ENCODE assay signal across 9 cellular contexts in the genomic region with DNA sequence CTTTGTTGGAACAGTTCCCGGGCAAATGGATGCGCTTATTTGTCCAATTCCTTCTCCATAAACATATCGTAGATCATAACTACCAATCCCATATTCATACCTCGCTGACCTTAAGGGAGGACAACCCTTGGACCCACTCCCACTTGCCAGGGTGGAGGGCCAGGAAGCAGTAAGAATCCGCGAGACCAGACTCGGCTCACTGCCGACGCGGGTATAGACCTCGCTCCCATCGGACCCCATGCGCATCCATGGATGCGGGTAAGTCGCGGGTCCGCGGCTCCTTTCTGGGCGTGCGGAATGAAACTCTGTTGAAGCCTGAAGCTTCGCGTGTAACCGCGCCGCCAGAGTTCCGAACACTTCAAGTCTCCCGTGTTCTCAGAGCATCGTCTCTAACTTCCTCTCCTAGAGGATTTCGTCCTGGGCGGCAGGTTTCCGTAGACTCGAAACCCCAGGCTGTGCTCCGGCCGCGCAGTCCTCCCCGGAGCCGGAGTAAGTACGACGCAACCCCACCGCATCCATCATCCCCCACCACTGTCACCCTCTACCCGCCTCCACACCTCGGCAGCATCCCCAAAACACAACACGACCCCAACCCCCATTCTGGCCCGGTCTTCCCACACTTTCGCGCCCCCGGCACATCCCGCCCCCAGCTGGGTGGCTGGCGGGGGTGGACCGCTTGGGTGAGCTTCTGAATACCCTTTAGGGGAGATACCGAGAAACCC. TPM values are rescaled to one million over a fixed set of nuclear protein-coding genes. Genes with fewer than 3 reads are reported as not detected.
DNase-seq lines count a peak whose midpoint lies in the region; ATAC-seq and TF ChIP-seq lines count a peak whose summit lies in the region.
"Had no signal": no experiment of that assay in that cellular context is flagged by ENCODE, and none has a peak within 500 bp of the region (broad histone marks: within the 10 kb centered on the region; RNA-seq: fewer than 3 reads in every experiment).

No MANE protein-coding gene starts in this region.

- no peaks in the 10 kb centered on the region for H3K9me3 Mint-ChIP-seq in mesothelial cell of epicardium
- H3K9me3 Mint-ChIP-seq in activated T-helper 17 cell treated with anti-CD3 and anti-CD28 coated beads, Interleukin-2, amount 50 U/mL, for 72 hours = peaks cover 7% of the 10 kb centered on the region

- peak overlapping the region; percentile 95 for H3K4me3 Mint-ChIP-seq in mesothelial cell of epicardium
- H3K4me3 Mint-ChIP-seq in activated T-helper 17 cell treated with anti-CD3 and anti-CD28 coated beads, Interleukin-2, amount 50 U/mL, for 72 hours = no peak overlapping the region

- TF ChIP-seq CTCF in mesothelial cell of epicardium (IDR thresholded peaks at IDR 0.05; ENCODE audit: unreplicated experiment) = no peak

- peaks cover 29% of the 10 kb centered on the region for H3K27me3 Mint-ChIP-seq in mesothelial cell of epicardium (ENCODE audit: low read depth)
- H3K27me3 Mint-ChIP-seq in activated T-helper 17 cell treated with anti-CD3 and anti-CD28 coated beads, Interleukin-2, amount 50 U/mL, for 72 hours = peaks cover 19% of the 10 kb centered on the region

- no peak for ATAC-seq in GM21737 (IDR thresholded peaks at IDR 0.05; ENCODE audit: unreplicated experiment)
- no peak for ATAC-seq in activated T-helper 17 cell treated with anti-CD3 and anti-CD28 coated beads, Interleukin-2, amount 50 U/mL, for 72 hours (replicated peaks)

- no peaks in the 10 kb centered on the region for H3K36me3 Mint-ChIP-seq in mesothelial cell of epicardium
- no peaks in the 10 kb centered on the region for H3K36me3 Mint-ChIP-seq in activated T-helper 17 cell treated with anti-CD3 and anti-CD28 coated beads, Interleukin-2, amount 50 U/mL, for 72 hours (ENCODE audit: low read depth)

- peak overlapping the region; percentile 98 for H3K27ac Mint-ChIP-seq in mesothelial cell of epicardium
- no peak overlapping the region for H3K27ac Mint-ChIP-seq in activated T-helper 17 cell treated with anti-CD3 and anti-CD28 coated beads, Interleukin-2, amount 50 U/mL, for 72 hours

- peak; percentile 2 for DNase-seq in stimulated activated CD4-positive, alpha-beta T cell treated with anti-CD3 and anti-CD28 coated beads, Interleukin-15, amount 100 ng/mL, for 24 hours
- DNase-seq in stimulated activated CD4-positive, alpha-beta T cell treated with anti-CD3 and anti-CD28 coated beads, Interleukin-4, amount 100 ng/mL, for 4 hours = no peak
- peak; percentile 58 for DNase-seq in ecto neural progenitor cell (ENCODE audit: low spot score)
- peak; percentile 26 to 59 for DNase-seq in mesothelial cell of epicardium (ENCODE audit: low spot score in 2 of 2, unreplicated experiment in 2 of 2)
- DNase-seq in stimulated activated CD4-positive, alpha-beta T cell treated with anti-CD3 and anti-CD28 coated beads, Interleukin-4, amount 100 ng/mL, for 1 hour = no peak
- no peak for DNase-seq in activated effector memory CD4-positive, alpha-beta T cell treated with Interleukin-2 at 50 U/mL for 16 hours
- DNase-seq: SW 1271 had no signal

- peaks cover 66% of the 10 kb centered on the region for H3K4me1 Mint-ChIP-seq in mesothelial cell of epicardium
- no peaks in the 10 kb centered on the region for H3K4me1 Mint-ChIP-seq in activated T-helper 17 cell treated with anti-CD3 and anti-CD28 coated beads, Interleukin-2, amount 50 U/mL, for 72 hours

RNA-seq across cellular contexts. Expression of gene DSC3, which starts 1.0 kb away (rescaled TPM):
- 29.1 to 32.6 TPM (median 30.9 TPM) in 3 replicates for total RNA-seq in mesothelial cell of epicardium
- total RNA-seq in activated T-helper 17 cell treated with anti-CD3 and anti-CD28 coated beads, Interleukin-2, amount 50 U/mL, for 72 hours = not detected

Comparison
In these comparisons a context has a peak if more than half of its experiments do, and no peak if none do; other contexts are left out.
1. DNase-seq: peak in stimulated activated CD4-positive, alpha-beta T cell treated with anti-CD3 and anti-CD28 coated beads, Interleukin-15, amount 100 ng/mL, for 24 hours (single experiment), ecto neural progenitor cell (single experiment) and mesothelial cell of epicardium (2 of 2); none in stimulated activated CD4-positive, alpha-beta T cell treated with anti-CD3 and anti-CD28 coated beads, Interleukin-4, amount 100 ng/mL, for 4 hours (0 of 2), stimulated activated CD4-positive, alpha-beta T cell treated with anti-CD3 and anti-CD28 coated beads, Interleukin-4, amount 100 ng/mL, for 1 hour (single experiment) and activated effector memory CD4-positive, alpha-beta T cell treated with Interleukin-2 at 50 U/mL for 16 hours (single experiment).
2. RNA of gene DSC3, which starts 1.0 kb away (total RNA-seq): 29.1 to 32.6 TPM in mesothelial cell of epicardium; not detected in activated T-helper 17 cell treated with anti-CD3 and anti-CD28 coated beads, Interleukin-2, amount 50 U/mL, for 72 hours; every median in the first group is over 10 times any median in the second.